In the genomic region with DNA sequence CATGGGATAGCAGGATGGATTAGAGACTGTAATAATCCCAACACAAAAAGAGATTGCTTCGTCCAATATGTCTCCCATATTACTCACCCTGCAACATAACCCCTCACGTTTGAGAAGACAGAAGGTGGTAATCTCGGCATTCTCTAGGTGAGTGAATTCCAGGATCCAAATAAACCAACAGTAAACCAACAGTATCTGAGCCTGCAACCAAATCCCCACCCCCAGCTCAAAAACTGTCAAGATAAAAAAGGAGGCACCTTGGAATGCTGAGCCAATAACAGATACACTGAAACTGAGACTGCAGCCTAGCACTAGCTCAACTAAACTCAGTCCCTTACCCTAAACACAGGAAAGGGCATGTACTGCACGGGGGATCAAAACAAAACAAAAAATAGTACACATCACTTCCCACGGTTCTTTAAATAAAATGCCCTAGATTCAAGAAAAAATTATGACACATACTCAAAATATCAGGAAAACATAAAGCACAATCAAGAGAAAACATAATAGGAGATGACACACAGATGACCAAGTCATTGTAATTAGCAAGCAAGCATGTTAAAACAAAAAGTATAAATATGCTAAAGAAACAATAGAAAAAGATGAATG, we compare ENCODE assay signal across 18 cellular contexts. TPM values are rescaled to one million over a fixed set of nuclear protein-coding genes. Genes with fewer than 3 reads are reported as not detected.
DNase-seq lines count a peak whose midpoint lies in the region; ATAC-seq, FAIRE-seq and TF ChIP-seq lines count a peak whose summit lies in the region.
"Had no signal": no experiment of that assay in that cellular context is flagged by ENCODE, and none has a peak within 500 bp of the region (broad histone marks: within the 10 kb centered on the region; RNA-seq: fewer than 3 reads in every experiment).

No MANE protein-coding gene starts in this region.

- H3K27ac Mint-ChIP-seq in astrocyte (ENCODE audit: unreplicated experiment), result peak overlapping the region; percentile 16
- H3K27ac Mint-ChIP-seq in activated naive CD4-positive, alpha-beta T cell treated with anti-CD3 and anti-CD28 coated beads for 36 hours, result no peak overlapping the region
- H3K27ac Mint-ChIP-seq: activated T-cell treated with anti-CD3 and anti-CD28 coated beads, Interleukin-2, amount 50 U/mL, for 24 hours had no signal

- FAIRE-seq in astrocyte (lab: Jason Lieb, UNC), result no peak
- FAIRE-seq: H1 had no signal

- H3K27me3 ChIP-seq in BLaER1 treated with 17β-estradiol and CSF1 and Interleukin-3, amounts not matched to agents 10 nM and 100 nM, result no peaks in the 10 kb centered on the region
- H3K27me3 ChIP-seq in astrocyte (ENCODE audit: insufficient read depth, low read length), result no peaks in the 10 kb centered on the region
- H3K27me3 ChIP-seq in foreskin keratinocyte, result no peaks in the 10 kb centered on the region
- no peaks in the 10 kb centered on the region for H3K27me3 ChIP-seq in transverse colon

- no peak overlapping the region for H3K4me3 Mint-ChIP-seq in astrocyte (ENCODE audit: unreplicated experiment)
- H3K4me3 Mint-ChIP-seq in activated naive CD4-positive, alpha-beta T cell treated with anti-CD3 and anti-CD28 coated beads for 36 hours, result no peak overlapping the region
- H3K4me3 Mint-ChIP-seq: activated T-cell treated with anti-CD3 and anti-CD28 coated beads, Interleukin-2, amount 50 U/mL, for 24 hours had no signal

- no peak overlapping the region for H3K9ac ChIP-seq in BLaER1 treated with 17β-estradiol and CSF1 and Interleukin-3, amounts not matched to agents 10 nM and 100 nM
- H3K9ac ChIP-seq in astrocyte (ENCODE audit: low read length), result peak overlapping the region; percentile 62

- peaks cover 14 to 29% (median 25%) of the 10 kb centered on the region in 10 experiments for H3K4me1 ChIP-seq in BLaER1 treated with 17β-estradiol and CSF1 and Interleukin-3, amounts not matched to agents 10 nM and 100 nM
- H3K4me1 ChIP-seq in astrocyte (ENCODE audit: insufficient read depth, low read length) (peaks cover 37% of the 10 kb centered on the region), foreskin keratinocyte (peaks cover 21% of the 10 kb centered on the region), transverse colon (no peaks in the 10 kb centered on the region)

- no peak for TF ChIP-seq POLR2A in transverse colon (IDR thresholded peaks at IDR 0.05)

- H3K4me1 Mint-ChIP-seq in astrocyte (ENCODE audit: low read depth, unreplicated experiment), result peaks cover 38% of the 10 kb centered on the region
- peaks cover 51% of the 10 kb centered on the region for H3K4me1 Mint-ChIP-seq in activated naive CD4-positive, alpha-beta T cell treated with anti-CD3 and anti-CD28 coated beads for 36 hours (ENCODE audit: low read depth)

- in situ Hi-C loops in transverse colon (cut with MboI; ENCODE audit: low pct_ligation_motif_present in 1 of 4, low pct_unique_long_range_greater_than_20kb in 1 of 4, low sequenced_read_pairs in 3 of 4), result no loop called here

- ATAC-seq in foreskin keratinocyte, result peak; percentile 70
- ATAC-seq: naive thymus-derived CD8-positive, alpha-beta T cell; sciatic nerve had no signal

- H3K4me2 ChIP-seq in BLaER1 treated with 17β-estradiol and CSF1 and Interleukin-3, amounts not matched to agents 10 nM and 100 nM, result peak overlapping the region in 10 of 11 experiments; percentile 2 to 61 (median 30); a peak in 13 of 22 replicates
- peak overlapping the region; percentile 70 for H3K4me2 ChIP-seq in astrocyte (ENCODE audit: low read length)

- no peak overlapping the region for H2AFZ ChIP-seq in astrocyte (ENCODE audit: low read depth, low read length)

- H3K79me2 ChIP-seq in astrocyte (ENCODE audit: insufficient read depth, low read length), result peaks cover 25% of the 10 kb centered on the region

- no peaks in the 10 kb centered on the region for H3K9me3 Mint-ChIP-seq in astrocyte (ENCODE audit: unreplicated experiment)
- H3K9me3 Mint-ChIP-seq in activated naive CD4-positive, alpha-beta T cell treated with anti-CD3 and anti-CD28 coated beads for 36 hours, result peaks cover 8% of the 10 kb centered on the region

- CTCF ChIA-PET in activated naive CD4-positive, alpha-beta T cell treated with anti-CD3 and anti-CD28 coated beads for 36 hours (lab: Charles Lee), result interaction anchor here (1.4 kb wide), 1 partner anchor 51 kb away, joined by 7 read pairs; no protein-coding TSS in a partner anchor

- H3K4me3 ChIP-seq in BLaER1 treated with 17β-estradiol and CSF1 and Interleukin-3, amounts not matched to agents 10 nM and 100 nM, result no peak overlapping the region
- H3K4me3 ChIP-seq in astrocyte (ENCODE audit: insufficient read depth, low read depth, low read length) (no peak overlapping the region), transverse colon (no peak overlapping the region)
- H3K4me3 ChIP-seq: left ventricle myocardium inferior had no signal

- H3K27ac ChIP-seq in BLaER1 treated with 17β-estradiol and CSF1 and Interleukin-3, amounts not matched to agents 10 nM and 100 nM, result no peak overlapping the region
- peak overlapping the region; percentile 80 for H3K27ac ChIP-seq in astrocyte (ENCODE audit: low read depth, low read length)
- peak overlapping the region; percentile 12 for H3K27ac ChIP-seq in foreskin keratinocyte
- no peak overlapping the region for H3K27ac ChIP-seq in transverse colon
- H3K27ac ChIP-seq: left ventricle myocardium inferior had no signal

- no peaks in the 10 kb centered on the region for H3K27me3 Mint-ChIP-seq in astrocyte (ENCODE audit: low read depth, unreplicated experiment)
- no peaks in the 10 kb centered on the region for H3K27me3 Mint-ChIP-seq in activated naive CD4-positive, alpha-beta T cell treated with anti-CD3 and anti-CD28 coated beads for 36 hours (ENCODE audit: low read depth)
- H3K27me3 Mint-ChIP-seq: activated T-cell treated with anti-CD3 and anti-CD28 coated beads, Interleukin-2, amount 50 U/mL, for 24 hours; naive thymus-derived CD8-positive, alpha-beta T cell had no signal

- peaks cover 33 to 75% (median 54%) of the 10 kb centered on the region in 11 experiments for H3K36me3 ChIP-seq in BLaER1 treated with 17β-estradiol and CSF1 and Interleukin-3, amounts not matched to agents 10 nM and 100 nM
- no peaks in the 10 kb centered on the region for H3K36me3 ChIP-seq in astrocyte (ENCODE audit: insufficient read depth, low read length)
- peaks cover 0 to 22% (median 0%) of the 10 kb centered on the region in 4 donors for H3K36me3 ChIP-seq in transverse colon

- no peak for TF ChIP-seq EP300 in transverse colon (IDR thresholded peaks at IDR 0.05; ENCODE audit: low read depth)

- intact Hi-C loops in transverse colon (cut with DNase I; ENCODE audit: low total_unique reads), result no loop called here
- intact Hi-C loops in activated naive CD4-positive, alpha-beta T cell treated with anti-CD3 and anti-CD28 coated beads for 36 hours (cut with micrococcal nuclease), result no loop called here

- peaks cover 26% of the 10 kb centered on the region for H3K36me3 Mint-ChIP-seq in astrocyte (ENCODE audit: low read depth, unreplicated experiment)
- H3K36me3 Mint-ChIP-seq in activated naive CD4-positive, alpha-beta T cell treated with anti-CD3 and anti-CD28 coated beads for 36 hours (ENCODE audit: low read depth), result peaks cover 40% of the 10 kb centered on the region

- peaks cover 36 to 68% (median 57%) of the 10 kb centered on the region in 11 experiments for H3K9me3 ChIP-seq in BLaER1 treated with 17β-estradiol and CSF1 and Interleukin-3, amounts not matched to agents 10 nM and 100 nM (replicated peaks in 1 of 11)
- H3K9me3 ChIP-seq in astrocyte (ENCODE audit: insufficient read depth, low read depth, low read length) (no peaks in the 10 kb centered on the region), transverse colon (no peaks in the 10 kb centered on the region)
- H3K9me3 ChIP-seq: left ventricle myocardium inferior had no signal

- DNase-seq in HPDE6-E6E7 (ENCODE audit: extremely low spot score), result peak; percentile 14
- no peak for DNase-seq in astrocyte (ENCODE audit: low read depth)
- peak; percentile 72 to 75 for DNase-seq in foreskin keratinocyte
- no peak for DNase-seq in retina
- DNase-seq in transverse colon, result no peak
- DNase-seq in epidermal melanocyte (ENCODE audit: insufficient read length, low spot score), result no peak
- no peak for DNase-seq in activated naive CD4-positive, alpha-beta T cell treated with anti-CD3 and anti-CD28 coated beads for 36 hours
- DNase-seq: activated T-cell treated with anti-CD3 and anti-CD28 coated beads, Interleukin-2, amount 50 U/mL, for 24 hours; aorta; left ventricle myocardium inferior; MM.1S; naive thymus-derived CD8-positive, alpha-beta T cell; NCI-H2171; stimulated activated naive CD4-positive, alpha-beta T cell treated with Interleukin-2 at 50 U/mL for 16 hours; T-helper 1 cell had no signal

- H4K20me1 ChIP-seq in BLaER1 treated with 17β-estradiol and CSF1 and Interleukin-3, amounts not matched to agents 10 nM and 100 nM, result peaks cover 8 to 59% (median 33%) of the 10 kb centered on the region in 11 experiments; a peak in 15 of 22 replicates
- H4K20me1 ChIP-seq in astrocyte (ENCODE audit: insufficient read depth, low read length), result no peaks in the 10 kb centered on the region

- TF ChIP-seq CTCF in astrocyte (IDR thresholded peaks at IDR 0.05; ENCODE audit: insufficient read depth, low read depth, low read length), result no peak
- no peak for TF ChIP-seq CTCF in foreskin keratinocyte (conservative IDR thresholded peaks at IDR 0.05)
- no peak for TF ChIP-seq CTCF in transverse colon (IDR thresholded peaks at IDR 0.05)

- WGBS in transverse colon (ENCODE audit: low coverage in 1 of 2), 2 donors, result 83 to 92% methylated on average over 3 to 5 of the region's 5 CpGs

RNA-seq across cellular contexts. Expression of gene IPMK, which starts 28.0 kb away (rescaled TPM):
- total RNA-seq in astrocyte, result 5.6 and 6.8 TPM in 2 replicates
- 4.5 and 4.6 TPM in 2 replicates for total RNA-seq in foreskin keratinocyte
- polyA plus RNA-seq in foreskin keratinocyte, result 0.81 and 0.87 TPM in 2 replicates
- 10 to 100 TPM in 3 of 4 donors, 1 to 10 TPM in 1; 2.6 to 17.1 (median 12.9) TPM for total RNA-seq in transverse colon
- 1 to 10 TPM; 5.6 TPM for total RNA-seq in activated naive CD4-positive, alpha-beta T cell treated with anti-CD3 and anti-CD28 coated beads for 36 hours

RNA-seq across cellular contexts. Expression of gene CISD1, which starts 29.3 kb away (rescaled TPM):
- total RNA-seq in astrocyte, result 32.2 and 36.3 TPM in 2 replicates
- total RNA-seq in foreskin keratinocyte, result 44.5 and 45.5 TPM in 2 replicates
- 61.8 and 71.2 TPM in 2 replicates for polyA plus RNA-seq in foreskin keratinocyte
- total RNA-seq in transverse colon, result 10 to 100 TPM in 3 of 4 donors, 1 to 10 TPM in 1; 3.7 to 32.2 (median 28.1) TPM
- 10 to 100 TPM; 52.7 to 55.0 TPM for total RNA-seq in activated naive CD4-positive, alpha-beta T cell treated with anti-CD3 and anti-CD28 coated beads for 36 hours

Comparison
In these comparisons a context has a peak if more than half of its experiments do, and no peak if none do; other contexts are left out.
1. H3K27ac ChIP-seq: peak in astrocyte (single experiment) and foreskin keratinocyte (single experiment); none in BLaER1 treated with 17β-estradiol and CSF1 and Interleukin-3, amounts not matched to agents 10 nM and 100 nM (0 of 11) and transverse colon (0 of 4).
2. DNase-seq: peak in HPDE6-E6E7 (single experiment) and foreskin keratinocyte (2 of 2); none in astrocyte (single experiment), retina (single experiment), transverse colon (single experiment), epidermal melanocyte (single experiment) and activated naive CD4-positive, alpha-beta T cell treated with anti-CD3 and anti-CD28 coated beads for 36 hours (single experiment).